10 cellular contexts compared by ENCODE assay signal in genomic region chr2:207513577-207514257, GRCh38. TPM values are rescaled to one million over a fixed set of nuclear protein-coding genes. Genes with fewer than 3 reads are reported as not detected.
DNase-seq lines count a peak whose midpoint lies in the region; ATAC-seq, FAIRE-seq and TF ChIP-seq lines count a peak whose summit lies in the region.
"Had no signal": no experiment of that assay in that cellular context is flagged by ENCODE, and none has a peak within 500 bp of the region (broad histone marks: within the 10 kb centered on the region; RNA-seq: fewer than 3 reads in every experiment).

No MANE protein-coding gene starts in this region.

- no TSS peak for BruUV-seq in HCT116 (replicated peaks; lab: Mats Ljungman, UMichigan)

- H2AFZ ChIP-seq in HCT116 (ENCODE audit: low read depth, low read length, poor library complexity, severe bottlenecking): no peak overlapping the region

- TF ChIP-seq RAD21 in HCT116 (IDR thresholded peaks at IDR 0.05; ENCODE audit: low read depth): no peak; the same call in 1 of the 2 replicates

- no peaks in the 10 kb centered on the region for H4K20me1 ChIP-seq in HCT116 (ENCODE audit: insufficient read depth)

- POLR2A ChIA-PET in HCT116 (lab: Charles Lee): no interaction called here

- H3K27ac ChIP-seq in HCT116 (ENCODE audit: low read depth, low read length): no peak overlapping the region
- peak overlapping the region in 1 of 2 donors; percentile 2 for H3K27ac ChIP-seq in uterus

- FAIRE-seq in islet of Langerhans (lab: Jason Lieb, UNC): peak; percentile 5

- H3K9me3 ChIP-seq in HCT116 (ENCODE audit: control insufficient read depth in 1 of 2, insufficient read depth in 1 of 2, low read depth in 1 of 2, low read length in 2 of 2) (no peaks in the 10 kb centered on the region), uterus (no peaks in the 10 kb centered on the region)

- DNase-seq in A172 (ENCODE audit: low spot score) (peak; percentile 94), HCT116 (ENCODE audit: low read depth, low spot score) (no peak), GM13976 (ENCODE audit: low spot score) (no peak), erythroblast (lab: John Stamatoyannopoulos, UW) (no peak), uterus (no peak), NCI-H446 treated with DMSO at 0.1 percent for 48 hours (lab: John Stamatoyannopoulos, UW) (no peak)
- no peak for DNase-seq in activated naive CD8-positive, alpha-beta T cell treated with anti-CD3 and anti-CD28 coated beads for 36 hours
- DNase-seq: SHP77 had no signal

- CTCF ChIA-PET in HCT116 (lab: Charles Lee): no interaction called here

- no peak overlapping the region for H3K4me3 ChIP-seq in HCT116 (replicated peaks in 1 of 2; ENCODE audit: low read depth in 1 of 2, low read length in 2 of 2)
- no peak overlapping the region for H3K4me3 ChIP-seq in uterus

- TF ChIP-seq POLR2A in HCT116 (IDR thresholded peaks at IDR 0.05; ENCODE audit: borderline replicate concordance, extremely low read depth, insufficient read depth, insufficient read length) (no peak), erythroblast (IDR thresholded peaks at IDR 0.05; ENCODE audit: low read length) (no peak), uterus (IDR thresholded peaks at IDR 0.05) (no peak)

- H3K4me1 ChIP-seq in HCT116 (ENCODE audit: control insufficient read depth in 1 of 2, insufficient read depth in 2 of 2, low read length in 2 of 2) (no peaks in the 10 kb centered on the region), uterus (no peaks in the 10 kb centered on the region)

- peaks cover 13% of the 10 kb centered on the region for H3K36me3 Mint-ChIP-seq in activated naive CD8-positive, alpha-beta T cell treated with anti-CD3 and anti-CD28 coated beads for 36 hours
- H3K36me3 Mint-ChIP-seq: brain had no signal

- peaks cover 2% of the 10 kb centered on the region for H3K9me3 Mint-ChIP-seq in activated naive CD8-positive, alpha-beta T cell treated with anti-CD3 and anti-CD28 coated beads for 36 hours
- H3K9me3 Mint-ChIP-seq: brain had no signal

- no peak overlapping the region for H3K9ac ChIP-seq in HCT116 (ENCODE audit: low read length)

- ATAC-seq in HCT116: no peak

- no peaks in the 10 kb centered on the region for H3K36me3 ChIP-seq in HCT116 (ENCODE audit: control insufficient read depth in 1 of 2, insufficient read depth in 2 of 2, low read length in 2 of 2)
- H3K36me3 ChIP-seq in uterus: no peaks in the 10 kb centered on the region

- H3K4me3 Mint-ChIP-seq in activated naive CD8-positive, alpha-beta T cell treated with anti-CD3 and anti-CD28 coated beads for 36 hours: no peak overlapping the region
- H3K4me3 Mint-ChIP-seq: brain had no signal

- peaks cover 55% of the 10 kb centered on the region for H3K4me1 Mint-ChIP-seq in activated naive CD8-positive, alpha-beta T cell treated with anti-CD3 and anti-CD28 coated beads for 36 hours
- H3K4me1 Mint-ChIP-seq: brain had no signal

- TF ChIP-seq CTCF in HCT116 (IDR thresholded peaks at IDR 0.05 in 2 of 3, conservative IDR thresholded peaks at IDR 0.05 in 1 of 3; ENCODE audit: borderline replicate concordance in 1 of 3, insufficient read depth in 1 of 3, low read depth in 2 of 3, low read length in 2 of 3): no peak
- no peak for TF ChIP-seq CTCF in GM13976 (IDR thresholded peaks at IDR 0.05; ENCODE audit: borderline replicate concordance, control extremely low read depth, extremely low read depth, insufficient read depth, missing control alignments)
- no peak for TF ChIP-seq CTCF in uterus (IDR thresholded peaks at IDR 0.05)

- no peaks in the 10 kb centered on the region for H3K27me3 Mint-ChIP-seq in activated naive CD8-positive, alpha-beta T cell treated with anti-CD3 and anti-CD28 coated beads for 36 hours

- in situ Hi-C loops in GM13976 (cut with MboI; ENCODE audit: low sequenced_read_pairs, unreplicated experiment): no loop called here

- no peaks in the 10 kb centered on the region for H3K9me2 ChIP-seq in HCT116 (ENCODE audit: insufficient read depth)

- RAD21 ChIA-PET in HCT116 (lab: Charles Lee; ENCODE audit: low non-redundant PET in 1 of 2, low total read pairs in 2 of 2, uncharacterized antibody in 2 of 2, unreplicated experiment in 2 of 2): no interaction called here

- intact Hi-C loops in HCT116 (cut with micrococcal nuclease): no loop called here
- intact Hi-C loops in uterus (cut with DNase I; ENCODE audit: low total_unique reads): no loop called here

- H3K27ac Mint-ChIP-seq in activated naive CD8-positive, alpha-beta T cell treated with anti-CD3 and anti-CD28 coated beads for 36 hours: peak overlapping the region; percentile 83
- H3K27ac Mint-ChIP-seq: brain had no signal

- H3K79me2 ChIP-seq in HCT116 (ENCODE audit: insufficient read depth, low read length): no peaks in the 10 kb centered on the region

- no peak overlapping the region for H3K4me2 ChIP-seq in HCT116 (ENCODE audit: low read length)

- no peaks in the 10 kb centered on the region for H3K27me3 ChIP-seq in HCT116 (ENCODE audit: insufficient read depth, low read length)
- H3K27me3 ChIP-seq in uterus: no peaks in the 10 kb centered on the region

TF ChIP-seq in HCT116, 20 proteins besides CTCF, POLR2A, EP300 and RAD21:
- peak; percentile 29; the same call in 1 of the 2 replicates for TF ChIP-seq FOSL1 (IDR thresholded peaks at IDR 0.05; ENCODE audit: low read depth)
- TF ChIP-seq SP1 (IDR thresholded peaks at IDR 0.05; ENCODE audit: low read depth): 0 out of 2 replicates have a peak, but pooled peaks have one; percentile 19
- TF ChIP-seq REST (IDR thresholded peaks at IDR 0.05; ENCODE audit: low read depth): no peak
- TF ChIP-seq EZH2 (IDR thresholded peaks at IDR 0.05): no peak
TF ChIP-seq in HCT116: peak in this region for 2.

RNA-seq across cellular contexts. Expression of gene CREB1, which starts 16.0 kb away (rescaled TPM):
- 69.1 and 73.3 TPM in 2 replicates for total RNA-seq in A172 (2014; rRNA removed; shearing (Covaris generic))
- total RNA-seq in HCT116 (2021; ENCODE audit: unreplicated experiment): 60.4 TPM
- 32.4 and 32.9 TPM in 2 replicates for polyA plus RNA-seq in HCT116 (2012)
- 10 to 100 TPM; 71.9 to 81.8 TPM for total RNA-seq in activated naive CD8-positive, alpha-beta T cell treated with anti-CD3 and anti-CD28 coated beads for 36 hours
- 10 to 100 TPM; 36.5 to 96.5 (median 71.7) TPM for total RNA-seq in uterus
